1 cellular context compared by ENCODE assay signal in genomic region chr3:39180546-39181346, GRCh38.
A peak's percentile ranks its signal among the peaks of the same experiment; 100 is the strongest.
TF ChIP-seq lines count a peak whose summit lies in the region.

No MANE protein-coding gene starts in this region.

TF ChIP-seq in GM12878, 131 proteins besides CTCF, POLR2A, EP300 and RAD21 (continued from another document):
- TF ChIP-seq CUX1 (IDR thresholded peaks at IDR 0.05; ENCODE audit: insufficient replicate concordance, low read depth, low read length) = no peak
- no peak for TF ChIP-seq GABPA (IDR thresholded peaks at IDR 0.05; ENCODE audit: low read depth)
- TF ChIP-seq NFYA (IDR thresholded peaks at IDR 0.05; ENCODE audit: borderline replicate concordance, low read depth, low read length) = no peak
- no peak for TF ChIP-seq SKIL (IDR thresholded peaks at IDR 0.05; ENCODE audit: low read depth, poor library complexity, severe bottlenecking)
- TF ChIP-seq CBX3 (IDR thresholded peaks at IDR 0.05; ENCODE audit: borderline replicate concordance, low read depth) = no peak
- TF ChIP-seq NR2F1 (conservative IDR thresholded peaks at IDR 0.05) = 0 out of 2 replicates have a peak, but pooled peaks have one; percentile 33
- TF ChIP-seq LARP7 (IDR thresholded peaks at IDR 0.05) = 0 out of 2 replicates have a peak, but pooled peaks have one; percentile 50
- peak; percentile 98 for TF ChIP-seq MXI1 (IDR thresholded peaks at IDR 0.05; ENCODE audit: low read depth, low read length)
- peak; percentile 48; the same call in 1 of the 2 replicates for TF ChIP-seq NKRF (conservative IDR thresholded peaks at IDR 0.05)
- TF ChIP-seq CHD2 (IDR thresholded peaks at IDR 0.05; ENCODE audit: borderline replicate concordance, low read depth, low read length) = 0 out of 2 replicates have a peak, but pooled peaks have one; percentile 32
- TF ChIP-seq SIN3A (IDR thresholded peaks at IDR 0.05; ENCODE audit: low read depth, low read length) = peak; percentile 77; the same call in 1 of the 2 replicates
- TF ChIP-seq SREBF2 (IDR thresholded peaks at IDR 0.05; ENCODE audit: low read length) = no peak
- TF ChIP-seq TCF3 (IDR thresholded peaks at IDR 0.05; ENCODE audit: borderline replicate concordance, insufficient read depth, low read depth, low read length) = 0 out of 2 replicates have a peak, but pooled peaks have one; percentile 19
- no peak for TF ChIP-seq IRF5 (IDR thresholded peaks at IDR 0.05; ENCODE audit: borderline replicate concordance)
- TF ChIP-seq ZNF687 (IDR thresholded peaks at IDR 0.05) = no peak
- 0 out of 2 replicates have a peak, but pooled peaks have one; percentile 29 for TF ChIP-seq YY1 (IDR thresholded peaks at IDR 0.05; ENCODE audit: low read depth, low read length)
- no peak for TF ChIP-seq IKZF2 (IDR thresholded peaks at IDR 0.05)
- peak; percentile 91 to 97 for TF ChIP-seq BHLHE40 (IDR thresholded peaks at IDR 0.05; ENCODE audit: borderline replicate concordance in 1 of 2, low read depth in 2 of 2, low read length in 1 of 2)
- no peak for TF ChIP-seq EED (IDR thresholded peaks at IDR 0.05; ENCODE audit: low read depth)
- no peak for TF ChIP-seq ZNF622 (IDR thresholded peaks at IDR 0.05)
- TF ChIP-seq RB1 (IDR thresholded peaks at IDR 0.05; ENCODE audit: borderline replicate concordance) = 0 out of 2 replicates have a peak, but pooled peaks have one; percentile 42
- no peak for TF ChIP-seq SMARCA5 (IDR thresholded peaks at IDR 0.05)
- TF ChIP-seq CHD4 (IDR thresholded peaks at IDR 0.05) = no peak
- TF ChIP-seq BMI1 (IDR thresholded peaks at IDR 0.05; ENCODE audit: borderline replicate concordance) = peak; percentile 83; the same call in 1 of the 2 replicates
